In the genomic region with DNA sequence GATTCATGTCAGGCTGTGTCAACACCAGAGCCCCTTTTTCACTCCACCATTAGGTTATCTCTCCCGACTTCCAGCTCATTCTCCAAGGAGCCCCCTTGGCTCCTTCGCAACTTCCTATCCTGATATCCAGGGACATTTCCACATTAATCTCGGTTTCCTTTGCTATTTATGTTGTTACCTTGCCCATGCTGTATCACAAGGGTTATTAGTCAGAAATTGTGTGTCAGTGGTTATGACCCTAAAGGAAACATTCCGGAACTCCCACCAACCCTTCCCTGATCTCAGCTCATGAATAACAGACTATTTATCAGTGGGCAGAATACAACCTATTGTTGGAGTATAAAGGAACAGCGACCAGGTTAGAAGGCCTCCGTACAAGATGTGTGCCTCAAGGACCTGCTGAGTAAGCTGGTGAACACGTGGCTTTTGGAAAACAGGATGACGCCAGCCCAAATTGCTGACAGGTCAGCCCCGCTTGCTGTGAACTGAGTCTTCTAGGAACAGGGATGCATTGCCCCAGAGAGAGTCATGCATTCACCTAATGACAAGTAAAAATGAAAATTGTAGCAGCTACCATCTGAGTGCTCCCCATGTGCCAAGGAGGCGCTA, we compare ENCODE assay signal across 16 cellular contexts.
"Had no signal": no experiment of that assay in that cellular context is flagged by ENCODE, and none has a peak within 500 bp of the region (broad histone marks: within the 10 kb centered on the region; RNA-seq: fewer than 3 reads in every experiment).

No MANE protein-coding gene starts in this region.

- H3K4me1 Mint-ChIP-seq: activated naive CD8-positive, alpha-beta T cell treated with anti-CD3 and anti-CD28 coated beads for 36 hours had no signal

- H3K9me3 Mint-ChIP-seq: activated naive CD8-positive, alpha-beta T cell treated with anti-CD3 and anti-CD28 coated beads for 36 hours; activated T-helper 1 cell treated with anti-CD3 and anti-CD28 coated beads, Interleukin-12 subunit alpha, Interleukin-12 subunit beta, Interleukin-2, Interleukin-4 antibody, amounts not matched to agents 30 ng/mL and 10 ng/mL and 1 ng/mL, durations not matched to agents 14 hours and 24 hours and 36 hours; memory B cell; stimulated activated naive B cell treated with anti-CD40 and anti-IgM and Interleukin-4, amounts not matched to agents 10 μg/mL and 1 μg/mL and 100 μg/mL, for 72 hours had no signal

- H3K9me3 ChIP-seq: prostate gland, spleen had no signal

- H3K36me3 ChIP-seq: prostate gland, spleen had no signal

- H2AFZ ChIP-seq: hepatocyte had no signal

- H3K27me3 ChIP-seq: hepatocyte, spleen had no signal

- H3K4me2 ChIP-seq: hepatocyte had no signal

- H3K4me3 Mint-ChIP-seq: activated naive CD8-positive, alpha-beta T cell treated with anti-CD3 and anti-CD28 coated beads for 36 hours; activated T-helper 1 cell treated with anti-CD3 and anti-CD28 coated beads, Interleukin-12 subunit alpha, Interleukin-12 subunit beta, Interleukin-2, Interleukin-4 antibody, amounts not matched to agents 30 ng/mL and 10 ng/mL and 1 ng/mL, durations not matched to agents 14 hours and 24 hours and 36 hours; memory B cell; stimulated activated naive B cell treated with anti-CD40 and anti-IgM and Interleukin-4, amounts not matched to agents 10 μg/mL and 1 μg/mL and 100 μg/mL, for 72 hours had no signal

- ATAC-seq: left colon; stimulated activated naive B cell treated with anti-CD40 and anti-IgM and Interleukin-4, amounts not matched to agents 10 μg/mL and 1 μg/mL and 100 μg/mL, for 72 hours had no signal

- H3K4me1 ChIP-seq: prostate gland had no signal

- H3K79me2 ChIP-seq: hepatocyte had no signal

- H3K27me3 Mint-ChIP-seq: activated naive CD8-positive, alpha-beta T cell treated with anti-CD3 and anti-CD28 coated beads for 36 hours had no signal

- FAIRE-seq: colon, endometrium had no signal

- H3K4me3 ChIP-seq: hepatocyte, prostate gland, spleen had no signal

- H3K36me3 Mint-ChIP-seq: activated naive CD8-positive, alpha-beta T cell treated with anti-CD3 and anti-CD28 coated beads for 36 hours; memory B cell; stimulated activated naive B cell treated with anti-CD40 and anti-IgM and Interleukin-4, amounts not matched to agents 10 μg/mL and 1 μg/mL and 100 μg/mL, for 72 hours had no signal

- H3K27ac Mint-ChIP-seq: activated naive CD8-positive, alpha-beta T cell treated with anti-CD3 and anti-CD28 coated beads for 36 hours; activated T-helper 1 cell treated with anti-CD3 and anti-CD28 coated beads, Interleukin-12 subunit alpha, Interleukin-12 subunit beta, Interleukin-2, Interleukin-4 antibody, amounts not matched to agents 30 ng/mL and 10 ng/mL and 1 ng/mL, durations not matched to agents 14 hours and 24 hours and 36 hours; memory B cell; stimulated activated naive B cell treated with anti-CD40 and anti-IgM and Interleukin-4, amounts not matched to agents 10 μg/mL and 1 μg/mL and 100 μg/mL, for 72 hours had no signal

- H3K27ac ChIP-seq: prostate gland, spleen had no signal

- DNase-seq: activated CD4-positive, alpha-beta T cell treated with anti-CD3 and anti-CD28 coated beads, Interleukin-2, amount 50 U/mL, for 4 hours; activated naive CD8-positive, alpha-beta T cell treated with anti-CD3 and anti-CD28 coated beads for 36 hours; activated T-cell treated with anti-CD3 and anti-CD28 coated beads for 4 hours; amniotic stem cell; caudate nucleus; left colon; spleen; stimulated activated CD4-positive, alpha-beta T cell treated with anti-CD3 and anti-CD28 coated beads, Interleukin-4, amount 100 ng/mL, for 4 hours; stimulated activated naive B cell treated with anti-CD40 and anti-IgM and Interleukin-4, amounts not matched to agents 10 μg/mL and 1 μg/mL and 100 μg/mL, for 72 hours; T-helper 2 cell had no signal
